In genomic region chr11:78188012-78188808, GRCh38 we compare ENCODE assay signal across 1 cellular context.
A peak's percentile ranks its signal among the peaks of the same experiment; 100 is the strongest.
TF ChIP-seq lines count a peak whose summit lies in the region.

KCTD21 (minus strand) TSS chr11:78188626; CDS start chr11:78174554, 14,072 bp downstream.

TF ChIP-seq in HEK293, 187 proteins besides CTCF, POLR2A, EP300 and RAD21 (continued from another document and continues in another):
- peak; percentile 93 for TF ChIP-seq ZFHX2 (tag by site-specific recombination; conservative IDR thresholded peaks at IDR 0.05)
- peak; percentile 49; the same call in 1 of the 2 replicates for TF ChIP-seq ZBTB10 (tag by site-specific recombination; IDR thresholded peaks at IDR 0.05)
- TF ChIP-seq ZNF561 (tag by site-specific recombination; IDR thresholded peaks at IDR 0.05; ENCODE audit: borderline replicate concordance), result peak; percentile 100
- no peak for TF ChIP-seq ZNF530 (tag by site-specific recombination; IDR thresholded peaks at IDR 0.05; ENCODE audit: low read depth)
- TF ChIP-seq GLI2 (tag by site-specific recombination; IDR thresholded peaks at IDR 0.05; ENCODE audit: borderline replicate concordance, low read depth), result no peak
- peak; percentile 70 for TF ChIP-seq GLIS1 (tag by site-specific recombination; IDR thresholded peaks at IDR 0.05)
- TF ChIP-seq ZNF510 (tag by site-specific recombination; IDR thresholded peaks at IDR 0.05; ENCODE audit: insufficient replicate concordance), result no peak
- TF ChIP-seq ZFP3 (tag by site-specific recombination; IDR thresholded peaks at IDR 0.05; ENCODE audit: low read depth), result no peak
- TF ChIP-seq ZNF157 (tag by site-specific recombination; IDR thresholded peaks at IDR 0.05), result no peak
- no peak for TF ChIP-seq ZBTB21 (tag by site-specific recombination; IDR thresholded peaks at IDR 0.05)
- no peak for TF ChIP-seq ZNF19 (tag by site-specific recombination; IDR thresholded peaks at IDR 0.05; ENCODE audit: low read depth)
- TF ChIP-seq, protein P1, sequence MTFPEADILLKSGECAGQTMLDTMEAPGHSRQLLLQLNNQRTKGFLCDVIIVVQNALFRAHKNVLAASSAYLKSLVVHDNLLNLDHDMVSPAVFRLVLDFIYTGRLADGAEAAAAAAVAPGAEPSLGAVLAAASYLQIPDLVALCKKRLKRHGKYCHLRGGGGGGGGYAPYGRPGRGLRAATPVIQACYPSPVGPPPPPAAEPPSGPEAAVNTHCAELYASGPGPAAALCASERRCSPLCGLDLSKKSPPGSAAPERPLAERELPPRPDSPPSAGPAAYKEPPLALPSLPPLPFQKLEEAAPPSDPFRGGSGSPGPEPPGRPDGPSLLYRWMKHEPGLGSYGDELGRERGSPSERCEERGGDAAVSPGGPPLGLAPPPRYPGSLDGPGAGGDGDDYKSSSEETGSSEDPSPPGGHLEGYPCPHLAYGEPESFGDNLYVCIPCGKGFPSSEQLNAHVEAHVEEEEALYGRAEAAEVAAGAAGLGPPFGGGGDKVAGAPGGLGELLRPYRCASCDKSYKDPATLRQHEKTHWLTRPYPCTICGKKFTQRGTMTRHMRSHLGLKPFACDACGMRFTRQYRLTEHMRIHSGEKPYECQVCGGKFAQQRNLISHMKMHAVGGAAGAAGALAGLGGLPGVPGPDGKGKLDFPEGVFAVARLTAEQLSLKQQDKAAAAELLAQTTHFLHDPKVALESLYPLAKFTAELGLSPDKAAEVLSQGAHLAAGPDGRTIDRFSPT (tag by site-specific recombination; IDR thresholded peaks at IDR 0.05), result peak; percentile 87
- TF ChIP-seq ZNF701 (tag by site-specific recombination; IDR thresholded peaks at IDR 0.05), result no peak
- TF ChIP-seq ZNF18 (tag by site-specific recombination; IDR thresholded peaks at IDR 0.05), result no peak
- no peak for TF ChIP-seq ZNF623 (tag by site-specific recombination; IDR thresholded peaks at IDR 0.05)
- TF ChIP-seq, protein P2, sequence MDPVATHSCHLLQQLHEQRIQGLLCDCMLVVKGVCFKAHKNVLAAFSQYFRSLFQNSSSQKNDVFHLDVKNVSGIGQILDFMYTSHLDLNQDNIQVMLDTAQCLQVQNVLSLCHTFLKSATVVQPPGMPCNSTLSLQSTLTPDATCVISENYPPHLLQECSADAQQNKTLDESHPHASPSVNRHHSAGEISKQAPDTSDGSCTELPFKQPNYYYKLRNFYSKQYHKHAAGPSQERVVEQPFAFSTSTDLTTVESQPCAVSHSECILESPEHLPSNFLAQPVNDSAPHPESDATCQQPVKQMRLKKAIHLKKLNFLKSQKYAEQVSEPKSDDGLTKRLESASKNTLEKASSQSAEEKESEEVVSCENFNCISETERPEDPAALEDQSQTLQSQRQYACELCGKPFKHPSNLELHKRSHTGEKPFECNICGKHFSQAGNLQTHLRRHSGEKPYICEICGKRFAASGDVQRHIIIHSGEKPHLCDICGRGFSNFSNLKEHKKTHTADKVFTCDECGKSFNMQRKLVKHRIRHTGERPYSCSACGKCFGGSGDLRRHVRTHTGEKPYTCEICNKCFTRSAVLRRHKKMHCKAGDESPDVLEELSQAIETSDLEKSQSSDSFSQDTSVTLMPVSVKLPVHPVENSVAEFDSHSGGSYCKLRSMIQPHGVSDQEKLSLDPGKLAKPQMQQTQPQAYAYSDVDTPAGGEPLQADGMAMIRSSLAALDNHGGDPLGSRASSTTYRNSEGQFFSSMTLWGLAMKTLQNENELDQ (tag by site-specific recombination; IDR thresholded peaks at IDR 0.05; ENCODE audit: low read depth), result no peak
- TF ChIP-seq KLF10 (tag by site-specific recombination; IDR thresholded peaks at IDR 0.05), result peak; percentile 75
- TF ChIP-seq, protein P3, sequence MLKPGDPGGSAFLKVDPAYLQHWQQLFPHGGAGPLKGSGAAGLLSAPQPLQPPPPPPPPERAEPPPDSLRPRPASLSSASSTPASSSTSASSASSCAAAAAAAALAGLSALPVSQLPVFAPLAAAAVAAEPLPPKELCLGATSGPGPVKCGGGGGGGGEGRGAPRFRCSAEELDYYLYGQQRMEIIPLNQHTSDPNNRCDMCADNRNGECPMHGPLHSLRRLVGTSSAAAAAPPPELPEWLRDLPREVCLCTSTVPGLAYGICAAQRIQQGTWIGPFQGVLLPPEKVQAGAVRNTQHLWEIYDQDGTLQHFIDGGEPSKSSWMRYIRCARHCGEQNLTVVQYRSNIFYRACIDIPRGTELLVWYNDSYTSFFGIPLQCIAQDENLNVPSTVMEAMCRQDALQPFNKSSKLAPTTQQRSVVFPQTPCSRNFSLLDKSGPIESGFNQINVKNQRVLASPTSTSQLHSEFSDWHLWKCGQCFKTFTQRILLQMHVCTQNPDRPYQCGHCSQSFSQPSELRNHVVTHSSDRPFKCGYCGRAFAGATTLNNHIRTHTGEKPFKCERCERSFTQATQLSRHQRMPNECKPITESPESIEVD (tag by site-specific recombination; IDR thresholded peaks at IDR 0.05), result no peak
- TF ChIP-seq PRDM10 (tag by site-specific recombination; IDR thresholded peaks at IDR 0.05), result no peak; the same call in 1 of the 2 replicates
- no peak for TF ChIP-seq ZNF544 (tag by site-specific recombination; IDR thresholded peaks at IDR 0.05)
- 0 out of 2 replicates have a peak, but pooled peaks have one; percentile 25 for TF ChIP-seq SCRT2 (tag by site-specific recombination; IDR thresholded peaks at IDR 0.05)
- TF ChIP-seq BCL11A (tag by site-specific recombination; IDR thresholded peaks at IDR 0.05; ENCODE audit: low read depth), result peak; percentile 76
- no peak for TF ChIP-seq ZNF23 (tag by site-specific recombination; IDR thresholded peaks at IDR 0.05; ENCODE audit: borderline replicate concordance)
- TF ChIP-seq, protein P4, sequence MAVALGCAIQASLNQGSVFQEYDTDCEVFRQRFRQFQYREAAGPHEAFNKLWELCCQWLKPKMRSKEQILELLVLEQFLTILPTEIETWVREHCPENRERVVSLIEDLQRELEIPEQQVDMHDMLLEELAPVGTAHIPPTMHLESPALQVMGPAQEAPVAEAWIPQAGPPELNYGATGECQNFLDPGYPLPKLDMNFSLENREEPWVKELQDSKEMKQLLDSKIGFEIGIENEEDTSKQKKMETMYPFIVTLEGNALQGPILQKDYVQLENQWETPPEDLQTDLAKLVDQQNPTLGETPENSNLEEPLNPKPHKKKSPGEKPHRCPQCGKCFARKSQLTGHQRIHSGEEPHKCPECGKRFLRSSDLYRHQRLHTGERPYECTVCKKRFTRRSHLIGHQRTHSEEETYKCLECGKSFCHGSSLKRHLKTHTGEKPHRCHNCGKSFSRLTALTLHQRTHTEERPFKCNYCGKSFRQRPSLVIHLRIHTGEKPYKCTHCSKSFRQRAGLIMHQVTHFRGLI (tag by site-specific recombination; IDR thresholded peaks at IDR 0.05), result peak; percentile 57; the same call in 1 of the 2 replicates
- TF ChIP-seq ZNF121 (tag by site-specific recombination; IDR thresholded peaks at IDR 0.05), result peak; percentile 84
- TF ChIP-seq FEZF1 (tag by site-specific recombination; IDR thresholded peaks at IDR 0.05), result no peak
- TF ChIP-seq ZNF692 (tag by site-specific recombination; IDR thresholded peaks at IDR 0.05), result no peak; the same call in 1 of the 2 replicates
- TF ChIP-seq SP2 (tag by site-specific recombination; IDR thresholded peaks at IDR 0.05), result peak; percentile 81
- no peak; the same call in 1 of the 2 replicates for TF ChIP-seq ZFP69B (tag by site-specific recombination; IDR thresholded peaks at IDR 0.05)
- TF ChIP-seq HOXC10 (CRISPR knock-in tag; IDR thresholded peaks at IDR 0.05), result no peak
- TF ChIP-seq IKZF3 (tag by site-specific recombination; IDR thresholded peaks at IDR 0.05), result no peak
- no peak for TF ChIP-seq RBAK (tag by site-specific recombination; IDR thresholded peaks at IDR 0.05)
- no peak for TF ChIP-seq ZNF248 (tag by site-specific recombination; IDR thresholded peaks at IDR 0.05)
- TF ChIP-seq ZNF302 (tag by site-specific recombination; IDR thresholded peaks at IDR 0.05; ENCODE audit: low read depth), result no peak
- TF ChIP-seq ZNF777 (tag by site-specific recombination; IDR thresholded peaks at IDR 0.05; ENCODE audit: borderline replicate concordance), result no peak
- no peak for TF ChIP-seq ZNF112 (tag by site-specific recombination; IDR thresholded peaks at IDR 0.05)
- peak; percentile 61 for TF ChIP-seq ZBTB8A (tag by site-specific recombination; IDR thresholded peaks at IDR 0.05)
- TF ChIP-seq GLI4 (tag by site-specific recombination; IDR thresholded peaks at IDR 0.05), result no peak
- TF ChIP-seq ZNF791 (tag by site-specific recombination; IDR thresholded peaks at IDR 0.05), result no peak
- peak; percentile 89 for TF ChIP-seq ZNF391 (tag by site-specific recombination; IDR thresholded peaks at IDR 0.05; ENCODE audit: borderline replicate concordance, low read depth)
- TF ChIP-seq KLF1 (tag by site-specific recombination; IDR thresholded peaks at IDR 0.05), result peak; percentile 92
- peak; percentile 92 for TF ChIP-seq EGR2 (tag by site-specific recombination; IDR thresholded peaks at IDR 0.05; ENCODE audit: low read depth)
- peak; percentile 52; the same call in 1 of the 2 replicates for TF ChIP-seq ZNF600 (tag by site-specific recombination; IDR thresholded peaks at IDR 0.05)
- TF ChIP-seq TCF7L2 (IDR thresholded peaks at IDR 0.05; ENCODE audit: borderline replicate concordance, low read depth, low read length), result no peak
- TF ChIP-seq ZBTB7A (tag by site-specific recombination; IDR thresholded peaks at IDR 0.05; ENCODE audit: low read depth), result peak; percentile 21; the same call in 1 of the 2 replicates
- no peak for TF ChIP-seq SETDB1 (IDR thresholded peaks at IDR 0.05; ENCODE audit: insufficient read length, low read length)
- TF ChIP-seq, protein P5, sequence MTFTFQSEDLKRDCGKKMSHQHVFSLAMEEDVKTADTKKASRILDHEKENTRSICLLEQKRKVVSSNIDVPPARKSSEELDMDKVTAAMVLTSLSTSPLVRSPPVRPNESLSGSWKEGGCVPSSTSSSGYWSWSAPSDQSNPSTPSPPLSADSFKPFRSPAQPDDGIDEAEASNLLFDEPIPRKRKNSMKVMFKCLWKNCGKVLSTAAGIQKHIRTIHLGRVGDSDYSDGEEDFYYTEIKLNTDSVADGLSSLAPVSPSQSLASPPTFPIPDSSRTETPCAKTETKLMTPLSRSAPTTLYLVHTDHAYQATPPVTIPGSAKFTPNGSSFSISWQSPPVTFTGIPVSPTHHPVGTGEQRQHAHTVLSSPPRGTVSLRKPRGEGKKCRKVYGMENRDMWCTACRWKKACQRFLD (tag by site-specific recombination; IDR thresholded peaks at IDR 0.05), result no peak
- TF ChIP-seq ZNF2 (tag by site-specific recombination; IDR thresholded peaks at IDR 0.05), result peak; percentile 96
